9 cellular contexts compared by ENCODE assay signal in genomic region chr2:138213079-138213478, GRCh38.
"Had no signal": no experiment of that assay in that cellular context is flagged by ENCODE, and none has a peak within 500 bp of the region (broad histone marks: within the 10 kb centered on the region; RNA-seq: fewer than 3 reads in every experiment).

No MANE protein-coding gene starts in this region.

- H3K36me3 ChIP-seq: ascending aorta, esophagus muscularis mucosa, ovary, thyroid gland, vagina had no signal

- DNase-seq: activated CD4-positive, alpha-beta memory T cell treated with anti-CD3 and anti-CD28 coated beads for 36 hours; activated T-cell treated with anti-CD3 and anti-CD28 coated beads, Interleukin-2, amount 50 U/mL, for 72 hours; hypothalamus; ovary; stimulated activated CD4-positive, alpha-beta T cell treated with anti-CD3 and anti-CD28 coated beads, Interleukin-12 subunit alpha, Interleukin-12 subunit beta, amount 100 ng/mL, for 4 hours; thyroid gland had no signal

- H3K27me3 Mint-ChIP-seq: activated CD4-positive, alpha-beta memory T cell treated with anti-CD3 and anti-CD28 coated beads for 36 hours had no signal

- H3K27me3 ChIP-seq: ascending aorta, esophagus muscularis mucosa, ovary, thyroid gland, vagina had no signal

- H3K4me3 Mint-ChIP-seq: activated CD4-positive, alpha-beta memory T cell treated with anti-CD3 and anti-CD28 coated beads for 36 hours; activated T-cell treated with anti-CD3 and anti-CD28 coated beads, Interleukin-2, amount 50 U/mL, for 72 hours had no signal

- H3K4me3 ChIP-seq: ascending aorta, esophagus muscularis mucosa, ovary, thyroid gland, vagina had no signal

- ATAC-seq: activated T-cell treated with anti-CD3 and anti-CD28 coated beads, Interleukin-2, amount 50 U/mL, for 72 hours had no signal

- H3K4me1 ChIP-seq: esophagus muscularis mucosa, thyroid gland, vagina had no signal

- H3K27ac Mint-ChIP-seq: activated CD4-positive, alpha-beta memory T cell treated with anti-CD3 and anti-CD28 coated beads for 36 hours; activated T-cell treated with anti-CD3 and anti-CD28 coated beads, Interleukin-2, amount 50 U/mL, for 72 hours had no signal

- H3K9me3 Mint-ChIP-seq: activated CD4-positive, alpha-beta memory T cell treated with anti-CD3 and anti-CD28 coated beads for 36 hours had no signal

- H3K36me3 Mint-ChIP-seq: activated CD4-positive, alpha-beta memory T cell treated with anti-CD3 and anti-CD28 coated beads for 36 hours had no signal

- H3K9me3 ChIP-seq: ascending aorta, esophagus muscularis mucosa, ovary, thyroid gland, vagina had no signal

- H3K27ac ChIP-seq: ascending aorta, esophagus muscularis mucosa, ovary, thyroid gland, vagina had no signal
